1 cellular context compared by ENCODE assay signal in genomic region chr2:112645396-112646101, GRCh38.
TF ChIP-seq lines count a peak whose summit lies in the region.

Gene SLC20A1, plus strand, starts transcription at chr2:112645939. Its CDS starts 890 bp downstream, at chr2:112646829.

TF ChIP-seq in HepG2, 621 proteins besides CTCF, POLR2A, EP300 and RAD21 (continued from another document and continues in another):
- peak; percentile 8; the same call in 1 of the 2 replicates for TF ChIP-seq KAT7 (CRISPR knock-in tag; IDR thresholded peaks at IDR 0.05; ENCODE audit: borderline replicate concordance)
- TF ChIP-seq ZNF737 (CRISPR knock-in tag; IDR thresholded peaks at IDR 0.05; ENCODE audit: borderline replicate concordance): no peak
- TF ChIP-seq ZNF10 (CRISPR knock-in tag; IDR thresholded peaks at IDR 0.05; ENCODE audit: borderline replicate concordance, low read depth): no peak
- peak; percentile 66 for TF ChIP-seq SRY (CRISPR knock-in tag; IDR thresholded peaks at IDR 0.05)
- peak; percentile 93 for TF ChIP-seq ZMYM4 (CRISPR knock-in tag; IDR thresholded peaks at IDR 0.05)
- TF ChIP-seq ZNF660 (CRISPR knock-in tag; IDR thresholded peaks at IDR 0.05; ENCODE audit: borderline replicate concordance, low read depth): 0 out of 2 replicates have a peak, but pooled peaks have one; percentile 66
- TF ChIP-seq FOXO1 (CRISPR knock-in tag; IDR thresholded peaks at IDR 0.05): peak; percentile 15
- TF ChIP-seq CC2D1A (CRISPR knock-in tag; IDR thresholded peaks at IDR 0.05): no peak; the same call in 1 of the 2 replicates
- peak; percentile 82; the same call in 1 of the 2 replicates for TF ChIP-seq DZIP1 (CRISPR knock-in tag; IDR thresholded peaks at IDR 0.05)
- TF ChIP-seq BRCA1 (CRISPR knock-in tag; IDR thresholded peaks at IDR 0.05): peak; percentile 75; the same call in 1 of the 2 replicates
- peak; percentile 88; the same call in 1 of the 2 replicates for TF ChIP-seq ZBTB44 (CRISPR knock-in tag; IDR thresholded peaks at IDR 0.05)
- 0 out of 2 replicates have a peak, but pooled peaks have one; percentile 63 for TF ChIP-seq ELK4 (CRISPR knock-in tag; IDR thresholded peaks at IDR 0.05; ENCODE audit: borderline replicate concordance)
- TF ChIP-seq REL (CRISPR knock-in tag; conservative IDR thresholded peaks at IDR 0.05): peak; percentile 86
- TF ChIP-seq ZBTB1 (CRISPR knock-in tag; IDR thresholded peaks at IDR 0.05; ENCODE audit: borderline replicate concordance): no peak
- TF ChIP-seq PHF5A (CRISPR knock-in tag; IDR thresholded peaks at IDR 0.05; ENCODE audit: low read depth, unreplicated experiment): no peak
- TF ChIP-seq IRF1 (CRISPR knock-in tag; IDR thresholded peaks at IDR 0.05; ENCODE audit: low read depth): no peak
- TF ChIP-seq ZBTB2 (CRISPR knock-in tag; IDR thresholded peaks at IDR 0.05; ENCODE audit: low read depth): 0 out of 2 replicates have a peak, but pooled peaks have one; percentile 41
- peak; percentile 78; the same call in 1 of the 2 replicates for TF ChIP-seq ZNF773 (CRISPR knock-in tag; IDR thresholded peaks at IDR 0.05; ENCODE audit: borderline replicate concordance)
- no peak for TF ChIP-seq RAD51 (IDR thresholded peaks at IDR 0.05; ENCODE audit: borderline replicate concordance)
- TF ChIP-seq YY1 (IDR thresholded peaks at IDR 0.05; ENCODE audit: insufficient read depth, insufficient replicate concordance, low read depth, low read length): peak; percentile 95
- TF ChIP-seq ARNT2 (CRISPR knock-in tag; IDR thresholded peaks at IDR 0.05; ENCODE audit: low read depth): 0 out of 2 replicates have a peak, but pooled peaks have one; percentile 75
- no peak for TF ChIP-seq TOE1 (CRISPR knock-in tag; IDR thresholded peaks at IDR 0.05)
- peak; percentile 86; the same call in 1 of the 2 replicates for TF ChIP-seq ZNF34 (CRISPR knock-in tag; IDR thresholded peaks at IDR 0.05; ENCODE audit: borderline replicate concordance)
- 0 out of 2 replicates have a peak, but pooled peaks have one; percentile 12 for TF ChIP-seq PBX2 (CRISPR knock-in tag; IDR thresholded peaks at IDR 0.05)
- TF ChIP-seq HBP1 (CRISPR knock-in tag; IDR thresholded peaks at IDR 0.05; ENCODE audit: low read depth): peak; percentile 23
- TF ChIP-seq MYNN (CRISPR knock-in tag; IDR thresholded peaks at IDR 0.05; ENCODE audit: low read depth): no peak
- no peak; the same call in 1 of the 2 replicates for TF ChIP-seq ZBTB26 (CRISPR knock-in tag; IDR thresholded peaks at IDR 0.05; ENCODE audit: borderline replicate concordance)
- peak; percentile 89; the same call in 1 of the 2 replicates for TF ChIP-seq RFXAP (CRISPR knock-in tag; IDR thresholded peaks at IDR 0.05; ENCODE audit: borderline replicate concordance)
- no peak for TF ChIP-seq GPN1 (CRISPR knock-in tag; IDR thresholded peaks at IDR 0.05; ENCODE audit: borderline replicate concordance)
- no peak for TF ChIP-seq ZNF784 (CRISPR knock-in tag; IDR thresholded peaks at IDR 0.05; ENCODE audit: borderline replicate concordance)
- TF ChIP-seq ARID3A (IDR thresholded peaks at IDR 0.05; ENCODE audit: low read depth, low read length): peak; percentile 13; the same call in 1 of the 2 replicates
- no peak for TF ChIP-seq ZBTB33 (CRISPR knock-in tag; IDR thresholded peaks at IDR 0.05)
- no peak; the same call in 1 of the 2 replicates for TF ChIP-seq RCOR2 (CRISPR knock-in tag; IDR thresholded peaks at IDR 0.05)
- no peak for TF ChIP-seq AFF4 (CRISPR knock-in tag; IDR thresholded peaks at IDR 0.05)
- TF ChIP-seq STAG1 (CRISPR knock-in tag; IDR thresholded peaks at IDR 0.05): peak; percentile 47
